Comparison of ENCODE assay signal across 1 cellular context in genomic region chr16:70725912-70726828, GRCh38.
TF ChIP-seq lines count a peak whose summit lies in the region.

No MANE protein-coding gene starts in this region.

TF ChIP-seq in H1, 55 proteins besides CTCF, POLR2A, EP300 and RAD21 (continued from another document):
- TF ChIP-seq SUZ12 (IDR thresholded peaks at IDR 0.05; ENCODE audit: low read length) (no peak), KDM1A (IDR thresholded peaks at IDR 0.05; ENCODE audit: borderline replicate concordance, low read length) (no peak), SIRT6 (IDR thresholded peaks at IDR 0.05; ENCODE audit: low read length) (no peak), POU5F1 (IDR thresholded peaks at IDR 0.05; ENCODE audit: low read depth, low read length) (no peak), RFX5 (IDR thresholded peaks at IDR 0.05; ENCODE audit: borderline replicate concordance, low read depth, low read length) (no peak), CREB1 (IDR thresholded peaks at IDR 0.05) (no peak), GTF2F1 (IDR thresholded peaks at IDR 0.05; ENCODE audit: borderline replicate concordance, low read depth, low read length) (no peak), CHD7 (IDR thresholded peaks at IDR 0.05; ENCODE audit: insufficient replicate concordance, low read length) (no peak), MAX (IDR thresholded peaks at IDR 0.05) (no peak), ZNF274 (IDR thresholded peaks at IDR 0.05; ENCODE audit: borderline replicate concordance, extremely low read depth, low read length) (no peak), TAF1 (IDR thresholded peaks at IDR 0.05; ENCODE audit: low read depth, low read length) (no peak), EGR1 (IDR thresholded peaks at IDR 0.05; ENCODE audit: borderline replicate concordance, low read depth, low read length) (no peak), SP4 (IDR thresholded peaks at IDR 0.05; ENCODE audit: low read length) (no peak), JUN (IDR thresholded peaks at IDR 0.05; ENCODE audit: low read depth, low read length) (no peak), CBX8 (IDR thresholded peaks at IDR 0.05; ENCODE audit: borderline replicate concordance, low read depth, low read length) (no peak)
